21 cellular contexts compared by ENCODE assay signal in genomic region chr1:222461941-222462340, GRCh38.
"Had no signal": no experiment of that assay in that cellular context is flagged by ENCODE, and none has a peak within 500 bp of the region (broad histone marks: within the 10 kb centered on the region; RNA-seq: fewer than 3 reads in every experiment).

No MANE protein-coding gene starts in this region.

- FAIRE-seq: endometrium had no signal

- H3K4me3 ChIP-seq: lung, psoas muscle, spleen, tibial nerve, upper lobe of right lung, vagina had no signal

- H3K27me3 ChIP-seq: tibial nerve, upper lobe of right lung, vagina had no signal

- H3K27ac ChIP-seq: psoas muscle, spleen, tibial nerve, upper lobe of right lung, vagina had no signal

- ATAC-seq: esophagus mucosa; left colon; left ventricle myocardium superior; naive thymus-derived CD4-positive, alpha-beta T cell; psoas muscle; sciatic nerve; stimulated activated memory B cell treated with anti-CD40 and anti-IgM and Interleukin-4, amounts not matched to agents 10 μg/mL and 1 μg/mL and 100 μg/mL, for 72 hours; upper lobe of right lung had no signal

- H3K36me3 ChIP-seq: spleen, tibial nerve, upper lobe of right lung, vagina had no signal

- DNase-seq: cortex of kidney; effector memory CD4-positive, alpha-beta T cell; immature natural killer cell; left colon; left ventricle myocardium superior; naive thymus-derived CD4-positive, alpha-beta T cell; nephron progenitor cell; psoas muscle; retina; spleen; stimulated activated CD4-positive, alpha-beta T cell treated with anti-CD3 and anti-CD28 coated beads, Interleukin-15, amount 100 ng/mL, for 24 hours; stimulated activated CD4-positive, alpha-beta T cell treated with anti-CD3 and anti-CD28 coated beads, Interleukin-1b, Interleukin-23, amount 100 ng/mL, for 48 hours; stimulated activated CD4-positive, alpha-beta T cell treated with anti-CD3 and anti-CD28 coated beads, Interleukin-4, amount 100 ng/mL, for 24 hours; upper lobe of right lung had no signal

- H3K4me1 ChIP-seq: upper lobe of right lung had no signal
